In the genomic region with DNA sequence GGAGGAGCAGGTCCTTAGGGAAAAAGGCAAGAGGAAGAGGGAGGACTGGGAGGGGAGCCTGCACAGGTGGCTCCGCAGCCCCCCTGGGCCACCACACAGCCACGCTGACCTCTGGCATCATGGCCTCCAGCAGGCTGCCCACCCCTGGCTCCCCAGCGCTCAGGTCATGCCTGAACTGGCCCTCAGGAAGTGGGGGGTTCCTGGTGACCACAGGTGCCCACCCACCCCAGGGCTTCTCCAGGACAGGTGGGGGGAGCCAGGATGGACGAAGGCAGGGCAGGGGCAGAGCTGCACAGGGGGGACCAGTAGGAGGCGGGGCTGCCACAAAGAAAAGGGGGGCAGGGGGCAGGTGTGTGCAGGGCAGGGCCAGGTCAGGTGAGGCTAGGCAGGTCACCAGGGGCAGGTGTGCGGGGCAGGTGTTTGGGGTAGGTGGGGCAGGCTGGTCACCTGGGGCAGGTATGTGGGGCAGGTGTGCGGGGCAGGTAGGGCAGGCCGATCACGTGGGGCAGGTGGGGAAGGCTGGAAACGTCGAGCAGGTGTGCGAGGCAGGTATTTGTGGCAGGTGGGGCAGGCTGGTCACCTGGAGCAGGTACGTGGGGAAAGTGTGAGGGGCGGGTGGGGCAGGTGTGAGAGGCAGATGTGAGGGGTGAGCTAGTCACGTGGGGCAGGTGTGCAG, we compare ENCODE assay signal across 8 cellular contexts. TPM values are rescaled to one million over a fixed set of nuclear protein-coding genes. Genes with fewer than 3 reads are reported as not detected.
DNase-seq lines count a peak whose midpoint lies in the region; ATAC-seq, FAIRE-seq and TF ChIP-seq lines count a peak whose summit lies in the region.

No MANE protein-coding gene starts in this region.

- no peaks in the 10 kb centered on the region for H3K9me2 ChIP-seq in hepatocyte (replicated peaks; ENCODE audit: insufficient read depth)

- H3K36me3 ChIP-seq in hepatocyte (replicated peaks; ENCODE audit: insufficient read depth, low read depth), result no peaks in the 10 kb centered on the region
- no peaks in the 10 kb centered on the region for H3K36me3 ChIP-seq in testis (ENCODE audit: low read depth, missing control alignments)

- H3K4me3 Mint-ChIP-seq in activated CD8-positive, alpha-beta memory T cell treated with anti-CD3 and anti-CD28 coated beads, Interleukin-2, amount 10 ng/mL, durations not matched to agents 7 days and 5 days, result peak overlapping the region; percentile 64
- H3K4me3 Mint-ChIP-seq in T-cell, result peak overlapping the region; percentile 69 to 88 (median 79)

- intact Hi-C loops in testis (cut with DNase I; ENCODE audit: low total_unique reads), result no loop called here

- H3K27me3 Mint-ChIP-seq in activated CD8-positive, alpha-beta memory T cell treated with anti-CD3 and anti-CD28 coated beads, Interleukin-2, amount 10 ng/mL, durations not matched to agents 7 days and 5 days, result no peaks in the 10 kb centered on the region
- no peaks in the 10 kb centered on the region for H3K27me3 Mint-ChIP-seq in T-cell

- no peaks in the 10 kb centered on the region for H3K27me3 ChIP-seq in hepatocyte
- no peaks in the 10 kb centered on the region for H3K27me3 ChIP-seq in testis

- peaks cover 2% of the 10 kb centered on the region for H3K36me3 Mint-ChIP-seq in activated CD8-positive, alpha-beta memory T cell treated with anti-CD3 and anti-CD28 coated beads, Interleukin-2, amount 10 ng/mL, durations not matched to agents 7 days and 5 days
- no peaks in the 10 kb centered on the region for H3K36me3 Mint-ChIP-seq in T-cell

- TF ChIP-seq POLR2A in testis (IDR thresholded peaks at IDR 0.05), result no peak

- CTCF ChIA-PET in activated CD8-positive, alpha-beta memory T cell treated with anti-CD3 and anti-CD28 coated beads, Interleukin-2, amount 10 ng/mL, durations not matched to agents 7 days and 5 days (lab: Charles Lee), result interaction anchor here (1.4 to 4.8 kb wide), 3 partner anchors 29 to 138 kb away, joined by 4 to 104 read pairs (median 25); no protein-coding TSS in a partner anchor
- CTCF ChIA-PET in T-cell (lab: Charles Lee), result interaction anchor here (0.5 to 2.3 kb wide), 2 partner anchors 33 to 106 kb away, joined by 3 to 14 read pairs; no protein-coding TSS in a partner anchor

- peak overlapping the region; percentile 81 for H3K27ac Mint-ChIP-seq in activated CD8-positive, alpha-beta memory T cell treated with anti-CD3 and anti-CD28 coated beads, Interleukin-2, amount 10 ng/mL, durations not matched to agents 7 days and 5 days
- H3K27ac Mint-ChIP-seq in T-cell, result peak overlapping the region; percentile 77 to 88

- H3K9me3 ChIP-seq in hepatocyte (ENCODE audit: low read depth) (no peaks in the 10 kb centered on the region), testis (no peaks in the 10 kb centered on the region)

- no peak for DNase-seq in activated CD8-positive, alpha-beta memory T cell treated with anti-CD3 and anti-CD28 coated beads, Interleukin-2, amount 10 ng/mL, durations not matched to agents 7 days and 5 days
- DNase-seq in activated CD8-positive, alpha-beta memory T cell treated with anti-CD3 and anti-CD28 coated beads, Interleukin-2, amount 50 U/mL, for 4 hours, result no peak
- DNase-seq in T-cell, result peak in 5 of 34 experiments; percentile 13 to 37 (median 21)
- DNase-seq in hepatocyte (ENCODE audit: low spot score), result no peak
- no peak for DNase-seq in testis
- no peak for DNase-seq in SK-N-DZ (ENCODE audit: low spot score)
- DNase-seq in urothelium cell line (ENCODE audit: low spot score), result no peak

- POLR2A ChIA-PET in T-cell (lab: Charles Lee), result interaction anchor here in 1 of 2 donors (0.7 to 1.0 kb wide), 2 partner anchors 139 to 148 kb away, joined by 3 to 4 read pairs; a partner anchor contains a TSS

- no peaks in the 10 kb centered on the region for H3K9me3 Mint-ChIP-seq in activated CD8-positive, alpha-beta memory T cell treated with anti-CD3 and anti-CD28 coated beads, Interleukin-2, amount 10 ng/mL, durations not matched to agents 7 days and 5 days (ENCODE audit: low read depth)
- H3K9me3 Mint-ChIP-seq in T-cell, result no peaks in the 10 kb centered on the region

- H2AFZ ChIP-seq in hepatocyte, result no peak overlapping the region

- peaks cover 73% of the 10 kb centered on the region for H3K79me2 ChIP-seq in hepatocyte

- peaks cover 63% of the 10 kb centered on the region for H3K4me1 Mint-ChIP-seq in activated CD8-positive, alpha-beta memory T cell treated with anti-CD3 and anti-CD28 coated beads, Interleukin-2, amount 10 ng/mL, durations not matched to agents 7 days and 5 days
- H3K4me1 Mint-ChIP-seq in T-cell, result peaks cover 51 to 57% (median 57%) of the 10 kb centered on the region in 3 donors

- H3K4me1 ChIP-seq in hepatocyte (ENCODE audit: insufficient read depth) (peaks cover 31% of the 10 kb centered on the region), testis (peaks cover 42% of the 10 kb centered on the region)

- FAIRE-seq in urothelium cell line (lab: Jason Lieb, UNC), result no peak

- WGBS in hepatocyte (ENCODE audit: low lambda C conversion rate, missing lambda C conversion rate), result 96% methylated on average over 5 of the region's 15 CpGs
- 37 to 48% methylated on average over 15 of the region's 15 CpGs for WGBS in testis, 2 donors

- H4K20me1 ChIP-seq in hepatocyte (ENCODE audit: insufficient read depth, poor library complexity, severe bottlenecking), result peaks cover 15% of the 10 kb centered on the region

- peak overlapping the region; percentile 55 for H3K27ac ChIP-seq in hepatocyte
- peak overlapping the region; percentile 99 to 100 for H3K27ac ChIP-seq in testis

- ATAC-seq in activated CD8-positive, alpha-beta memory T cell treated with anti-CD3 and anti-CD28 coated beads, Interleukin-2, amount 10 ng/mL, durations not matched to agents 7 days and 5 days, result no peak
- ATAC-seq in T-cell (replicated peaks in 1 of 4) (no peak), GM21576 (IDR thresholded peaks at IDR 0.05; ENCODE audit: unreplicated experiment) (no peak)

- TF ChIP-seq CTCF in hepatocyte (IDR thresholded peaks at IDR 0.05; ENCODE audit: poor library complexity) (no peak), testis (IDR thresholded peaks at IDR 0.05) (no peak)

- no peak overlapping the region for H3K4me3 ChIP-seq in hepatocyte
- H3K4me3 ChIP-seq in testis, result peak overlapping the region; percentile 41 to 98

- H3K4me2 ChIP-seq in hepatocyte, result peak overlapping the region; percentile 84

RNA-seq across cellular contexts. Expression of a gene that starts 1.0 kb away (rescaled TPM):
- 10 to 100 TPM; 39.0 to 40.1 TPM for total RNA-seq in activated CD8-positive, alpha-beta memory T cell treated with anti-CD3 and anti-CD28 coated beads, Interleukin-2, amount 10 ng/mL, durations not matched to agents 7 days and 5 days
- total RNA-seq in T-cell (100 to 1,000 TPM in 1 of 5 donors, 10 to 100 TPM in 4; 55.8 to 121 (median 57.3) TPM), hepatocyte (27.2 and 41.5 TPM in 2 replicates), testis (100 to 1,000 TPM in 1 of 2 donors, 10 to 100 TPM in 1; 82.5 to 116 TPM)
- polyA plus RNA-seq in hepatocyte (59.1 and 75.1 TPM in 2 replicates), testis (ENCODE audit: insufficient read depth, low read depth, low replicate concordance) (47.9 TPM)
- 64.2 and 98.1 TPM in 2 replicates for polyA plus RNA-seq in SK-N-DZ (2014; cell fraction: cytosol; rRNA removed)
- 49.5 and 51.8 TPM in 2 replicates for polyA plus RNA-seq in SK-N-DZ (2014; cell fraction: nucleus; rRNA removed)

RNA-seq across cellular contexts. Expression of a gene that starts 1.6 kb away (rescaled TPM):
- total RNA-seq in activated CD8-positive, alpha-beta memory T cell treated with anti-CD3 and anti-CD28 coated beads, Interleukin-2, amount 10 ng/mL, durations not matched to agents 7 days and 5 days, result 10 to 100 TPM; 23.5 to 26.0 TPM
- total RNA-seq in T-cell (10 to 100 TPM; 21.2 to 43.9 (median 42.4) TPM), hepatocyte (23.8 and 26.7 TPM in 2 replicates), testis (10 to 100 TPM; 72.8 to 74.5 TPM)
- polyA plus RNA-seq in hepatocyte (35.5 and 38.1 TPM in 2 replicates), testis (ENCODE audit: insufficient read depth, low read depth, low replicate concordance) (38.9 TPM)
- polyA plus RNA-seq in SK-N-DZ (2014; cell fraction: cytosol; rRNA removed), result 50.3 and 67.8 TPM in 2 replicates
- 58.6 and 64.8 TPM in 2 replicates for polyA plus RNA-seq in SK-N-DZ (2014; cell fraction: nucleus; rRNA removed)

RNA-seq across cellular contexts. Expression of a gene that starts 12.0 kb away (rescaled TPM):
- total RNA-seq in activated CD8-positive, alpha-beta memory T cell treated with anti-CD3 and anti-CD28 coated beads, Interleukin-2, amount 10 ng/mL, durations not matched to agents 7 days and 5 days, result 10 to 100 TPM; 17.4 to 20.2 TPM
- total RNA-seq in T-cell (10 to 100 TPM in 4 of 5 donors, 1 to 10 TPM in 1; 7.5 to 18.5 (median 14.6) TPM), hepatocyte (135 and 157 TPM in 2 replicates), testis (10 to 100 TPM; 27.3 to 29.1 TPM)
- polyA plus RNA-seq in hepatocyte (310 and 339 TPM in 2 replicates), testis (ENCODE audit: insufficient read depth, low read depth, low replicate concordance) (14.3 TPM)
- 0.63 and 1.4 TPM in 2 replicates for polyA plus RNA-seq in SK-N-DZ (2014; cell fraction: cytosol; rRNA removed)
- 1.3 and 1.7 TPM in 2 replicates for polyA plus RNA-seq in SK-N-DZ (2014; cell fraction: nucleus; rRNA removed)

RNA-seq across cellular contexts. Expression of a gene that starts 53.2 kb away (rescaled TPM):
- 100 to 1,000 TPM; 249 to 293 TPM for total RNA-seq in activated CD8-positive, alpha-beta memory T cell treated with anti-CD3 and anti-CD28 coated beads, Interleukin-2, amount 10 ng/mL, durations not matched to agents 7 days and 5 days
- total RNA-seq in T-cell, result 100 to 1,000 TPM in 3 of 5 donors, 10 to 100 TPM in 2; 60.5 to 106 (median 102) TPM
- 132 and 137 TPM in 2 replicates for total RNA-seq in hepatocyte
- polyA plus RNA-seq in hepatocyte, result 161 and 178 TPM in 2 replicates
- 10 to 100 TPM; 84.8 to 88.1 TPM for total RNA-seq in testis
- polyA plus RNA-seq in testis (ENCODE audit: insufficient read depth, low read depth, low replicate concordance), result 86.6 TPM
- 160 and 214 TPM in 2 replicates for polyA plus RNA-seq in SK-N-DZ (2014; cell fraction: cytosol; rRNA removed)
- 125 and 144 TPM in 2 replicates for polyA plus RNA-seq in SK-N-DZ (2014; cell fraction: nucleus; rRNA removed)

RNA-seq across cellular contexts. Expression of a gene that starts 57.0 kb away (rescaled TPM):
- under 1 TPM; 0.16 to 0.41 TPM for total RNA-seq in activated CD8-positive, alpha-beta memory T cell treated with anti-CD3 and anti-CD28 coated beads, Interleukin-2, amount 10 ng/mL, durations not matched to agents 7 days and 5 days
- total RNA-seq in T-cell (1 to 10 TPM in 2 of 5 donors, under 1 TPM in 3; 0.49 to 1.3 (median 0.98) TPM), hepatocyte (not detected in 2 replicates), testis (1 to 10 TPM; 2.0 to 3.3 TPM)
- polyA plus RNA-seq in hepatocyte (1.1 and 2.9 TPM in 2 replicates), testis (ENCODE audit: insufficient read depth, low read depth, low replicate concordance) (1.5 TPM)
- polyA plus RNA-seq in SK-N-DZ (2014; cell fraction: cytosol; rRNA removed), result 0.29 TPM in 1 of 2 replicates, not detected in the other
- polyA plus RNA-seq in SK-N-DZ (2014; cell fraction: nucleus; rRNA removed), result 0.20 and 0.46 TPM in 2 replicates
